Comparison of ENCODE assay signal across 8 cellular contexts in genomic region chr1:243254233-243254926, GRCh38. TPM values are rescaled to one million over a fixed set of nuclear protein-coding genes. Genes with fewer than 3 reads are reported as not detected.
DNase-seq lines count a peak whose midpoint lies in the region; ATAC-seq and TF ChIP-seq lines count a peak whose summit lies in the region.

No MANE protein-coding gene starts in this region.

- DNase-seq in activated effector memory CD4-positive, alpha-beta T cell treated with anti-CD3 and anti-CD28 coated beads, Interleukin-2, amount 50 U/mL, for 16 hours, result peak; percentile 85
- DNase-seq in activated effector memory CD4-positive, alpha-beta T cell treated with Interleukin-2 at 50 U/mL for 16 hours, result no peak
- DNase-seq in NCI-H774 (lab: John Stamatoyannopoulos, UW) (peak; percentile 55), epidermal melanocyte (ENCODE audit: insufficient read length, low spot score) (peak; percentile 32), mucosa of descending colon (peak; percentile 48 to 75 (median 65))
- DNase-seq in activated CD8-positive, alpha-beta memory T cell treated with anti-CD3 and anti-CD28 coated beads for 4 hours (ENCODE audit: low read depth in 2 of 2), result peak; percentile 15 to 39
- DNase-seq in stimulated activated CD8-positive, alpha-beta memory T cell treated with anti-CD3 and anti-CD28 coated beads, Interleukin-4, amount 100 ng/mL, for 48 hours, result peak; percentile 77

- intact Hi-C loops in mucosa of descending colon (cut with DNase I, micrococcal nuclease), result no loop called here

- H3K9me3 ChIP-seq in mucosa of descending colon, result no peaks in the 10 kb centered on the region

- peak; percentile 15 for ATAC-seq in HG03139 (IDR thresholded peaks at IDR 0.05; ENCODE audit: unreplicated experiment)
- ATAC-seq in mucosa of descending colon, result peak; percentile 10

- peak overlapping the region; percentile 63 for H3K4me3 ChIP-seq in mucosa of descending colon

- peaks cover 5% of the 10 kb centered on the region for H3K36me3 ChIP-seq in mucosa of descending colon (ENCODE audit: low read depth)

- no peak for TF ChIP-seq CTCF in mucosa of descending colon (IDR thresholded peaks at IDR 0.05)

- H3K4me1 ChIP-seq in mucosa of descending colon (ENCODE audit: low read depth), result peaks cover 10% of the 10 kb centered on the region

RNA-seq across cellular contexts. Expression of gene CEP170, which starts 0.7 kb away (rescaled TPM):
- 10 to 100 TPM in 2 of 3 donors, 1 to 10 TPM in 1; 6.2 to 43.8 (median 14.4) TPM for total RNA-seq in mucosa of descending colon

RNA-seq across cellular contexts. Expression of gene SDCCAG8, which starts 1.5 kb away (rescaled TPM):
- 10 to 100 TPM; 22.1 to 37.5 (median 34.1) TPM for total RNA-seq in mucosa of descending colon
